In the genomic region with DNA sequence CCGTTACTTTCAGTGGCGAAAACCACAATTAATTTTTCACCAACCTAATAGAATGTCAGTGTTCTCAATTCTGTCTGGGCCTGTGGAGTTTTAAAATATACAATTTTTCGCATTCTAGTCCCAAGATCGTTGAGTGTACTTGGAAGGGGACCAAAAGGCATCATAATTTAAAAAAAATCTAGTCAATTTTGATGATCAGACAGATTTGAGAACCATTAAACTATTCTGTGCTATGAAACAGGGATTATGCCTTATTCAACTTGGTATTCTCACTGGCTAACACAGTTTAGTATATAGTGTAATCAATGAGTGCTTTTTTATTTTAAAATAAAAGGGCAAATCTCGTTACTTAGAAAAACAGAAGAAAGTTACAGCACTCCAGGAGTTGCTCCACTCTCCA, we compare ENCODE assay signal across 9 cellular contexts.
"Had no signal": no experiment of that assay in that cellular context is flagged by ENCODE, and none has a peak within 500 bp of the region (broad histone marks: within the 10 kb centered on the region; RNA-seq: fewer than 3 reads in every experiment).

No MANE protein-coding gene starts in this region.

- H3K9ac ChIP-seq: GM23248 had no signal

- DNase-seq: GM23248, GOT3, H7, HFFc6, KG1 had no signal

- ATAC-seq: HCT116 had no signal

- H3K27ac ChIP-seq: GM23248, HL-60 had no signal

- H3K27ac Mint-ChIP-seq: HFFc6, IgD-negative memory B cell had no signal

- H3K36me3 Mint-ChIP-seq: IgD-negative memory B cell had no signal

- H3K9me3 ChIP-seq: HAP-1 had no signal

- H3K4me1 ChIP-seq: HAP-1 had no signal

- H2AFZ ChIP-seq: GM23248 had no signal

- H3K4me3 Mint-ChIP-seq: HFFc6, IgD-negative memory B cell had no signal

- H3K4me3 ChIP-seq: GM23248, HAP-1 had no signal

- H3K36me3 ChIP-seq: HAP-1 had no signal
